In genomic region chr1:30692201-30692947, GRCh38 we compare ENCODE assay signal across 1 cellular context.
TF ChIP-seq lines count a peak whose summit lies in the region.

No MANE protein-coding gene starts in this region.

TF ChIP-seq in GM23338, 12 proteins besides CTCF, POLR2A, EP300 and RAD21:
- TF ChIP-seq STAT1 (IDR thresholded peaks at IDR 0.05; ENCODE audit: unreplicated experiment) (no peak), EZH2 (IDR thresholded peaks at IDR 0.05; ENCODE audit: low read depth, unreplicated experiment) (no peak), REST (IDR thresholded peaks at IDR 0.05; ENCODE audit: unreplicated experiment) (no peak), POLR2AphosphoS5 (IDR thresholded peaks at IDR 0.05; ENCODE audit: low read depth) (no peak), JUNB (IDR thresholded peaks at IDR 0.05; ENCODE audit: unreplicated experiment) (no peak), ZNF331 (CRISPR knock-in tag; IDR thresholded peaks at IDR 0.05; ENCODE audit: low read depth) (no peak), ZNF462 (CRISPR knock-in tag; IDR thresholded peaks at IDR 0.05) (no peak), EZH2phosphoT487 (IDR thresholded peaks at IDR 0.05; ENCODE audit: unreplicated experiment) (no peak), CREB1 (CRISPR knock-in tag; IDR thresholded peaks at IDR 0.05; ENCODE audit: low read depth) (no peak), NANOG (IDR thresholded peaks at IDR 0.05; ENCODE audit: borderline replicate concordance) (no peak), ZNF114 (CRISPR knock-in tag; IDR thresholded peaks at IDR 0.05) (no peak), ETS1 (IDR thresholded peaks at IDR 0.05) (no peak)
